In genomic region chr11:80155412-80156017, GRCh38 we compare ENCODE assay signal across 8 cellular contexts.
DNase-seq lines count a peak whose midpoint lies in the region; ATAC-seq, FAIRE-seq and TF ChIP-seq lines count a peak whose summit lies in the region.

No MANE protein-coding gene starts in this region.

- H4K20me1 ChIP-seq in Loucy (ENCODE audit: insufficient read depth, low read length, poor library complexity, severe bottlenecking) (no peaks in the 10 kb centered on the region), GM12878 (ENCODE audit: control insufficient read depth, insufficient read depth) (no peaks in the 10 kb centered on the region)

- in situ Hi-C loops in GM12878 (cut with MboI), result loop anchor here (10.0 kb wide), 1 partner anchor 451 kb away; no protein-coding TSS in a partner anchor

- H3K27ac ChIP-seq in GM12878 (ENCODE audit: control insufficient read depth, insufficient read depth) (no peak overlapping the region), stomach (no peak overlapping the region)

- H3K36me3 ChIP-seq in Loucy (ENCODE audit: insufficient read depth, low read length) (no peaks in the 10 kb centered on the region), GM12878 (ENCODE audit: control insufficient read depth in 2 of 2, insufficient read depth in 2 of 2, low read length in 1 of 2) (no peaks in the 10 kb centered on the region), stomach (no peaks in the 10 kb centered on the region)

- no peaks in the 10 kb centered on the region for H3K79me2 ChIP-seq in Loucy (ENCODE audit: insufficient read depth, low read length)
- H3K79me2 ChIP-seq in GM12878 (ENCODE audit: control insufficient read depth, insufficient read depth, low read length), result no peaks in the 10 kb centered on the region

- POLR2A ChIA-PET in GM12878 (lab: Charles Lee), result no interaction called here

- H2AFZ ChIP-seq in Loucy (ENCODE audit: low read length), result no peak overlapping the region
- no peak overlapping the region for H2AFZ ChIP-seq in GM12878 (ENCODE audit: control insufficient read depth, low read depth, low read length)

- no peaks in the 10 kb centered on the region for H3K9me2 ChIP-seq in Loucy (replicated peaks; ENCODE audit: low read depth, low read length)

- peak; percentile 50 for TF ChIP-seq RAD21 in GM12878 (IDR thresholded peaks at IDR 0.05; ENCODE audit: insufficient read depth, low read depth, low read length)

- TF ChIP-seq EP300 in GM12878 (IDR thresholded peaks at IDR 0.05; ENCODE audit: borderline replicate concordance in 1 of 2, control insufficient read depth in 1 of 2, low read depth in 2 of 2, low read length in 2 of 2) (no peak), stomach (IDR thresholded peaks at IDR 0.05) (no peak)

- peak; percentile 25 for DNase-seq in AG10803 (ENCODE audit: low read depth)
- DNase-seq in GM12878 (ENCODE audit: low read depth, low spot score), result no peak
- DNase-seq in myocyte (ENCODE audit: low read depth), result peak; percentile 67
- DNase-seq in stomach, result no peak

- intact Hi-C loops in GM12878 (cut with micrococcal nuclease; ENCODE audit: unreplicated experiment) (loop anchor here (1.0 kb wide), 1 partner anchor 447 kb away; no protein-coding TSS in a partner anchor), stomach (cut with DNase I; ENCODE audit: low total_unique reads) (no loop called here)

- no peak overlapping the region for H3K9ac ChIP-seq in Loucy (ENCODE audit: low read depth, low read length, poor library complexity, severe bottlenecking)
- H3K9ac ChIP-seq in GM12878 (ENCODE audit: control insufficient read depth, insufficient read depth, low read length), result no peak overlapping the region

- H3K4me3 ChIP-seq in AG10803 (ENCODE audit: low read length) (no peak overlapping the region), Loucy (ENCODE audit: low read length, poor library complexity, severe bottlenecking) (no peak overlapping the region), GM12878 (no peak overlapping the region), stomach (no peak overlapping the region)

- peak; percentile 56 for FAIRE-seq in GM12878 (lab: Jason Lieb, UNC)

- H3K9me3 ChIP-seq in Loucy (ENCODE audit: insufficient read depth, low read depth, low read length) (no peaks in the 10 kb centered on the region), GM12878 (replicated peaks; ENCODE audit: control insufficient read depth, insufficient read depth, low read length) (no peaks in the 10 kb centered on the region), stomach (no peaks in the 10 kb centered on the region)

- SMC1A ChIA-PET in GM12878 (lab: Charles Lee; ENCODE audit: uncharacterized antibody, unreplicated experiment), result interaction anchor here (0.6 to 3.0 kb wide), 6 partner anchors 8 to 1119 kb away, joined by 3 to 12 read pairs (median 3); no protein-coding TSS in a partner anchor

- no peak for TF ChIP-seq POLR2A in GM12878 (IDR thresholded peaks at IDR 0.05; ENCODE audit: low read depth, low read length)
- TF ChIP-seq POLR2A in stomach (IDR thresholded peaks at IDR 0.05), result no peak

- H3K27me3 ChIP-seq in Loucy (ENCODE audit: insufficient read depth, low read length, poor library complexity, severe bottlenecking) (no peaks in the 10 kb centered on the region), GM12878 (replicated peaks in 1 of 2; ENCODE audit: control insufficient read depth in 2 of 2, insufficient read depth in 2 of 2, low read length in 1 of 2) (no peaks in the 10 kb centered on the region), stomach (no peaks in the 10 kb centered on the region)

- CTCF ChIA-PET in GM12878 (lab: Yijun Ruan, JAX), result interaction anchor here (0.6 to 2.2 kb wide), 11 partner anchors 8 to 1510 kb away, joined by 3 to 15 read pairs (median 3); no protein-coding TSS in a partner anchor

- TF ChIP-seq CTCF in AG10803 (conservative IDR thresholded peaks at IDR 0.05; ENCODE audit: low read length) (peak; percentile 66), Loucy (conservative IDR thresholded peaks at IDR 0.05; ENCODE audit: low read length) (peak; percentile 48), GM12878 (IDR thresholded peaks at IDR 0.05 in 2 of 3, conservative IDR thresholded peaks at IDR 0.05 in 1 of 3; ENCODE audit: control insufficient read depth in 2 of 3, extremely low read depth in 1 of 3, insufficient read depth in 1 of 3, low read depth in 3 of 3, low read length in 3 of 3) (peak; percentile 50 to 52 (median 50)), stomach (IDR thresholded peaks at IDR 0.05) (peak in 3 of 7 experiments; percentile 34 to 42 (median 37))

- no peak overlapping the region for H3K4me2 ChIP-seq in Loucy (ENCODE audit: low read depth, low read length, poor library complexity, severe bottlenecking)
- no peak overlapping the region for H3K4me2 ChIP-seq in GM12878 (ENCODE audit: control insufficient read depth, insufficient read depth)

- H3K4me1 ChIP-seq in Loucy (ENCODE audit: insufficient read depth, low read length, poor library complexity, severe bottlenecking), result no peaks in the 10 kb centered on the region
- no peaks in the 10 kb centered on the region for H3K4me1 ChIP-seq in GM12878 (ENCODE audit: control insufficient read depth, insufficient read depth, low read length)
- no peaks in the 10 kb centered on the region for H3K4me1 ChIP-seq in stomach

- no peaks in the 10 kb centered on the region for H3F3A ChIP-seq in Loucy (ENCODE audit: low read depth)

- BruUV-seq in GM12878 (replicated peaks; lab: Mats Ljungman, UMichigan), result no TSS peak

- RAD21 ChIA-PET in GM12878 (lab: Charles Lee; ENCODE audit: unreplicated experiment), result interaction anchor here (1.1 to 1.2 kb wide), 2 partner anchors 446 to 661 kb away, joined by 3 read pairs; no protein-coding TSS in a partner anchor

- WGBS in GM12878 (ENCODE audit: insufficient coverage, insufficient replicate concordance, low lambda C conversion rate, missing lambda C conversion rate), result 0% methylated on average over 4 of the region's 4 CpGs
- WGBS in stomach, 5 donors, result 15 to 28% (median 19%) methylated on average over 4 of the region's 4 CpGs

- ATAC-seq in GM18868 (IDR thresholded peaks at IDR 0.05; ENCODE audit: unreplicated experiment) (peak; percentile 90), GM12878 (peak; percentile 84), HG03439 (IDR thresholded peaks at IDR 0.05; ENCODE audit: unreplicated experiment) (no peak), GM19324 (IDR thresholded peaks at IDR 0.05; ENCODE audit: low FRiP score, unreplicated experiment) (no peak)

TF ChIP-seq in GM12878, 131 proteins besides CTCF, POLR2A, EP300 and RAD21:
- peak; percentile 91 for TF ChIP-seq YY1 (IDR thresholded peaks at IDR 0.05; ENCODE audit: low read depth, low read length)
- no peak for TF ChIP-seq TCF7 (IDR thresholded peaks at IDR 0.05; ENCODE audit: borderline replicate concordance)
- TF ChIP-seq SMC3 (IDR thresholded peaks at IDR 0.05; ENCODE audit: borderline replicate concordance, low read length), result peak; percentile 49; the same call in 1 of the 2 replicates

Comparison
In these comparisons a context has a peak if more than half of its experiments do, and no peak if none do; other contexts are left out.
1. DNase-seq: peak in AG10803 (single experiment) and myocyte (single experiment); none in GM12878 (single experiment) and stomach (single experiment).
2. ATAC-seq: peak in GM18868 (single experiment) and GM12878 (single experiment); none in HG03439 (single experiment) and GM19324 (single experiment).